In the genomic region with DNA sequence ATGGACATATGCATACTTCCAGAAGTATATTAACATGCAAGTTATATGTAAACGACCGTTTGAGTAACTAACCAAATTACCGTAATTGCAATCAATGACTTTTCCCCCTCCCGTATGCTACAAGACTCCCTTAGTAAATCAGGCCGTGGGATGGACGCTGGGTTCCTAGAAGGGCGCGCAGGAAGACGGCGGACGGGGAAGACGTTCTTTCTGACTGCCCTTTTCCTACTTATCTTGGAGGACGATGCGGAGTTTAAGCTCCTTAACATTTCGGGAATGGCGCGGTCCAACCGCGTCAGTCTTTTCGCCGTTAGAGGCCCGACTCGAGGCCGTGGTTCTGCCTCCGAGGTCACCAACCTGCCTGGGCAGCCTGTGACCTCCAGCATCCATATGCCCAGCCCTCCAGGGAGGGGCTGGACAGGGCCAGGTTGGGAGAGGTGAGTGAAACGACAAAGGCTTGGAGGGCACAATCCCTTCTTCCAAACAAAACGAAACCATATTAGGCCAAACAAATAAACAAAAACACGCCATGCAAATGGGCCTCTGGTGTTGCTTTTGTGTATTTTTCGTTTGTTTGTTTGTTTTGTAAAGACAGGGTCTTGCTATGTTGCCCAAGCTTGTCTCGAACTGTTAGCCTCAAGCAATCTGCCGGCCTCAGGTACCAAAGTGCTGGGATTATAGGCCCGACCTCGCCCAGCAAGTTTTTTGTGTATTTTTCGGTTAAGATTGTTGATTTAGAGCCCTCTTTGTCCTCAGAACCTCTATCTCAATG, we compare ENCODE assay signal across 8 cellular contexts. TPM values are rescaled to one million over a fixed set of nuclear protein-coding genes. Genes with fewer than 3 reads are reported as not detected.
A peak's percentile ranks its signal among the peaks of the same experiment; 100 is the strongest.
DNase-seq lines count a peak whose midpoint lies in the region; ATAC-seq and TF ChIP-seq lines count a peak whose summit lies in the region.

No MANE protein-coding gene starts in this region.

- no peaks in the 10 kb centered on the region for H3K36me3 ChIP-seq in mucosa of descending colon (ENCODE audit: low read depth)
- peaks cover 0 to 4% of the 10 kb centered on the region in 2 donors for H3K36me3 ChIP-seq in aorta (ENCODE audit: control insufficient read depth in 1 of 2, insufficient read depth in 2 of 2, low read length in 1 of 2)

- intact Hi-C loops in mucosa of descending colon (cut with DNase I, micrococcal nuclease) (no loop called here), aorta (cut with DNase I) (loop anchor here in 1 of 2 donors (1.0 to 5.0 kb wide), 2 partner anchors 17 to 46 kb away; a partner anchor contains a TSS)

- DNase-seq in D341Med (ENCODE audit: low spot score): peak; percentile 45
- DNase-seq in OCI-M1 (lab: John Stamatoyannopoulos, UW): peak; percentile 74
- DNase-seq in ecto neural progenitor cell (ENCODE audit: low spot score): peak; percentile 68
- DNase-seq in mucosa of descending colon: peak in 2 of 3 donors; percentile 59 to 61
- peak; percentile 59 to 80 for DNase-seq in aorta
- no peak for DNase-seq in GM10266 (ENCODE audit: extremely low spot score)
- DNase-seq in GM19240 (ENCODE audit: insufficient read length, low spot score): no peak

- TF ChIP-seq CTCF in mucosa of descending colon (IDR thresholded peaks at IDR 0.05) (no peak), GM10266 (IDR thresholded peaks at IDR 0.05; ENCODE audit: control insufficient read depth, insufficient read depth, low read depth, missing control alignments) (no peak)

- peak overlapping the region; percentile 25 to 85 for H3K27ac ChIP-seq in aorta (ENCODE audit: low read depth in 1 of 2, low read length in 2 of 2)

- H3K4me1 ChIP-seq in mucosa of descending colon (ENCODE audit: low read depth): peaks cover 17% of the 10 kb centered on the region
- H3K4me1 ChIP-seq in aorta (ENCODE audit: control insufficient read depth in 1 of 2, insufficient read depth in 2 of 2, low read length in 2 of 2): peaks cover 0 to 2% of the 10 kb centered on the region in 2 donors

- H3K27me3 ChIP-seq in aorta (ENCODE audit: control insufficient read depth in 1 of 2, insufficient read depth in 2 of 2, low read length in 1 of 2): no peaks in the 10 kb centered on the region

- 19 to 20% methylated on average over 34 of the region's 34 CpGs for WGBS in aorta, 2 donors

- ATAC-seq in GM21786 (IDR thresholded peaks at IDR 0.05; ENCODE audit: unreplicated experiment) (peak; percentile 15), mucosa of descending colon (peak; percentile 21), aorta (ENCODE audit: low FRiP score) (peak; percentile 33)

- no peaks in the 10 kb centered on the region for H3K9me3 ChIP-seq in mucosa of descending colon
- H3K9me3 ChIP-seq in aorta (ENCODE audit: control insufficient read depth, low read length): no peaks in the 10 kb centered on the region

- H3K4me3 ChIP-seq in mucosa of descending colon: peak overlapping the region; percentile 74
- peak overlapping the region; percentile 63 to 93 for H3K4me3 ChIP-seq in aorta (ENCODE audit: low read length in 2 of 2)

RNA-seq across cellular contexts. Expression of a gene that starts 0.9 kb away (rescaled TPM):
- total RNA-seq in mucosa of descending colon (10 to 100 TPM; 57.9 to 77.2 (median 58.9) TPM), aorta (10 to 100 TPM; 49.0 to 60.9 TPM)
- 10 to 100 TPM; 12.9 to 41.4 TPM for polyA plus RNA-seq in aorta

RNA-seq across cellular contexts. Expression of a gene that starts 19.0 kb away (rescaled TPM):
- total RNA-seq in mucosa of descending colon (10 to 100 TPM; 20.5 to 45.3 (median 31.8) TPM), aorta (10 to 100 TPM; 38.0 to 51.6 TPM)
- polyA plus RNA-seq in aorta: 10 to 100 TPM; 14.3 to 26.3 TPM

RNA-seq across cellular contexts. Expression of a gene that starts 44.4 kb away (rescaled TPM):
- total RNA-seq in mucosa of descending colon: 1,000 to 10,000 TPM in 2 of 3 donors, 100 to 1,000 TPM in 1; 914 to 2,582 (median 1,654) TPM
- 10 to 100 TPM; 24.5 to 66.3 TPM for total RNA-seq in aorta
- polyA plus RNA-seq in aorta: 100 to 1,000 TPM in 1 of 2 donors, 10 to 100 TPM in 1; 48.3 to 171 TPM

RNA-seq across cellular contexts. Expression of a gene that starts 46.0 kb away (rescaled TPM):
- 10 to 100 TPM; 22.6 to 31.8 (median 29.7) TPM for total RNA-seq in mucosa of descending colon
- 10 to 100 TPM; 18.4 to 24.0 TPM for total RNA-seq in aorta
- polyA plus RNA-seq in aorta: 1 to 10 TPM; 7.7 to 9.6 TPM

Comparison
In these comparisons a context has a peak if more than half of its experiments do, and no peak if none do; other contexts are left out.
1. DNase-seq: peak in D341Med (single experiment), OCI-M1 (single experiment), ecto neural progenitor cell (single experiment), mucosa of descending colon (2 of 3) and aorta (2 of 2); none in GM10266 (single experiment) and GM19240 (single experiment).
2. RNA of a gene that starts 44.4 kb away (total RNA-seq): 914 to 2,582 TPM in mucosa of descending colon; 24.5 to 66.3 TPM in aorta; every median in the first group is over 10 times any median in the second.
3. Peak in every context shown above with its lines, with median percentiles within 50 percentile points of each other: ATAC-seq.